Comparison of ENCODE assay signal across 1 cellular context in genomic region chr7:122225874-122226273, GRCh38.
TF ChIP-seq lines count a peak whose summit lies in the region.

No MANE protein-coding gene starts in this region.

TF ChIP-seq in HepG2, 621 proteins besides CTCF, POLR2A, EP300 and RAD21 (continued from another document):
- TF ChIP-seq ZNF530 (CRISPR knock-in tag; IDR thresholded peaks at IDR 0.05; ENCODE audit: low read depth) (no peak), FOXC1 (CRISPR knock-in tag; IDR thresholded peaks at IDR 0.05; ENCODE audit: borderline replicate concordance) (no peak), SRF (IDR thresholded peaks at IDR 0.05; ENCODE audit: low read depth, low read length) (no peak), HDAC1 (CRISPR knock-in tag; IDR thresholded peaks at IDR 0.05) (no peak)
